1 cellular context compared by ENCODE assay signal in the genomic region with DNA sequence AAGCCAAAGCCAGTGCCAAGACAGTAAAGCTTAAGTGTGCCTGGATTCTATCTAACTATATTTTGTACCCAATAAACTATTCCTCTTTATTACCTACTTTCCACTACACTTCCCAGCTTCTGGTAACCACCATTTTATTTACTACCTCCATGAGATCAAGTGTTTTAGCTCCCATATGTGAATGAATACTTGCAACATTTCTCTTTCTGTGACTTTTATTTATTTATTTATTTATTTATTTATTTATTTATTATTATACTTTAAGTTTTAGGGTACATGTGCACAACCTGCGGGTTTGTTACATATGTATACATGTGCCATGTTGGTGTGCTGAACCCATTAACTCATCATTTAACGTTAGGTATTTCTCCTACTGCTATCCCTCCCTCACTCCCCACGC.
TF ChIP-seq lines count a peak whose summit lies in the region.

No MANE protein-coding gene starts in this region.

TF ChIP-seq in HEK293, 187 proteins besides CTCF, POLR2A, EP300 and RAD21 (continued from another document):
- TF ChIP-seq, protein P1, sequence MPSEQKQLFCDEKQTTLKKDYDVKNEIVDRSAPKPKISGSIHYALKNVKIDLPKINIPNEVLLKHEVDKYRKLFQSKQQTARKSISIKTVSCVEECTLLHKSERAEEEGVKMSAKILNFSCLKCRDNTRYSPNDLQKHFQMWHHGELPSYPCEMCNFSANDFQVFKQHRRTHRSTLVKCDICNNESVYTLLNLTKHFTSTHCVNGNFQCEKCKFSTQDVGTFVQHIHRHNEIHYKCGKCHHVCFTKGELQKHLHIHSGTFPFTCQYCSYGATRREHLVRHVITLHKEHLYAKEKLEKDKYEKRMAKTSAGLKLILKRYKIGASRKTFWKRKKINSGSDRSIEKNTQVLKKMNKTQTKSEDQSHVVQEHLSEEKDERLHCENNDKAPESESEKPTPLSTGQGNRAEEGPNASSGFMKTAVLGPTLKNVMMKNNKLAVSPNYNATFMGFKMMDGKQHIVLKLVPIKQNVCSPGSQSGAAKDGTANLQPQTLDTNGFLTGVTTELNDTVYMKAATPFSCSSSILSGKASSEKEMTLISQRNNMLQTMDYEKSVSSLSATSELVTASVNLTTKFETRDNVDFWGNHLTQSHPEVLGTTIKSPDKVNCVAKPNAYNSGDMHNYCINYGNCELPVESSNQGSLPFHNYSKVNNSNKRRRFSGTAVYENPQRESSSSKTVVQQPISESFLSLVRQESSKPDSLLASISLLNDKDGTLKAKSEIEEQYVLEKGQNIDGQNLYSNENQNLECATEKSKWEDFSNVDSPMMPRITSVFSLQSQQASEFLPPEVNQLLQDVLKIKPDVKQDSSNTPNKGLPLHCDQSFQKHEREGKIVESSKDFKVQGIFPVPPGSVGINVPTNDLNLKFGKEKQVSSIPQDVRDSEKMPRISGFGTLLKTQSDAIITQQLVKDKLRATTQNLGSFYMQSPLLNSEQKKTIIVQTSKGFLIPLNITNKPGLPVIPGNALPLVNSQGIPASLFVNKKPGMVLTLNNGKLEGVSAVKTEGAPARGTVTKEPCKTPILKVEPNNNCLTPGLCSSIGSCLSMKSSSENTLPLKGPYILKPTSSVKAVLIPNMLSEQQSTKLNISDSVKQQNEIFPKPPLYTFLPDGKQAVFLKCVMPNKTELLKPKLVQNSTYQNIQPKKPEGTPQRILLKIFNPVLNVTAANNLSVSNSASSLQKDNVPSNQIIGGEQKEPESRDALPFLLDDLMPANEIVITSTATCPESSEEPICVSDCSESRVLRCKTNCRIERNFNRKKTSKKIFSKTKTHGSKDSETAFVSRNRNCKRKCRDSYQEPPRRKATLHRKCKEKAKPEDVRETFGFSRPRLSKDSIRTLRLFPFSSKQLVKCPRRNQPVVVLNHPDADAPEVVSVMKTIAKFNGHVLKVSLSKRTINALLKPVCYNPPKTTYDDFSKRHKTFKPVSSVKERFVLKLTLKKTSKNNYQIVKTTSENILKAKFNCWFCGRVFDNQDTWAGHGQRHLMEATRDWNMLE (tag by site-specific recombination; conservative IDR thresholded peaks at IDR 0.05; ENCODE audit: low read depth): peak; percentile 67
- TF ChIP-seq ZFP41 (tag by site-specific recombination; IDR thresholded peaks at IDR 0.05; ENCODE audit: borderline replicate concordance) (no peak), BCL11B (tag by site-specific recombination; IDR thresholded peaks at IDR 0.05; ENCODE audit: low read depth) (no peak), ZNF302 (tag by site-specific recombination; IDR thresholded peaks at IDR 0.05; ENCODE audit: low read depth) (no peak), ZNF707 (tag by site-specific recombination; IDR thresholded peaks at IDR 0.05) (no peak), ZNF510 (tag by site-specific recombination; IDR thresholded peaks at IDR 0.05; ENCODE audit: insufficient replicate concordance) (peak; percentile 39), GLI4 (tag by site-specific recombination; IDR thresholded peaks at IDR 0.05) (no peak), ZNF350 (tag by site-specific recombination; IDR thresholded peaks at IDR 0.05) (no peak), ZNF555 (tag by site-specific recombination; conservative IDR thresholded peaks at IDR 0.05) (peak; percentile 63), ZNF560 (tag by site-specific recombination; IDR thresholded peaks at IDR 0.05; ENCODE audit: borderline replicate concordance) (peak; percentile 56; the same call in 1 of the 2 replicates), ZNF311 (tag by site-specific recombination; IDR thresholded peaks at IDR 0.05; ENCODE audit: borderline replicate concordance) (no peak), ZNF211 (tag by site-specific recombination; IDR thresholded peaks at IDR 0.05; ENCODE audit: low read depth) (no peak), ZNF394 (tag by site-specific recombination; IDR thresholded peaks at IDR 0.05; ENCODE audit: borderline replicate concordance) (peak; percentile 66; the same call in 1 of the 2 replicates), ZNF626 (tag by site-specific recombination; IDR thresholded peaks at IDR 0.05) (no peak), ZNF426 (tag by site-specific recombination; IDR thresholded peaks at IDR 0.05) (peak; percentile 60), ZNF776 (tag by site-specific recombination; IDR thresholded peaks at IDR 0.05; ENCODE audit: borderline replicate concordance) (no peak)
- TF ChIP-seq, protein P2, sequence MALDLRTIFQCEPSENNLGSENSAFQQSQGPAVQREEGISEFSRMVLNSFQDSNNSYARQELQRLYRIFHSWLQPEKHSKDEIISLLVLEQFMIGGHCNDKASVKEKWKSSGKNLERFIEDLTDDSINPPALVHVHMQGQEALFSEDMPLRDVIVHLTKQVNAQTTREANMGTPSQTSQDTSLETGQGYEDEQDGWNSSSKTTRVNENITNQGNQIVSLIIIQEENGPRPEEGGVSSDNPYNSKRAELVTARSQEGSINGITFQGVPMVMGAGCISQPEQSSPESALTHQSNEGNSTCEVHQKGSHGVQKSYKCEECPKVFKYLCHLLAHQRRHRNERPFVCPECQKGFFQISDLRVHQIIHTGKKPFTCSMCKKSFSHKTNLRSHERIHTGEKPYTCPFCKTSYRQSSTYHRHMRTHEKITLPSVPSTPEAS (tag by site-specific recombination; IDR thresholded peaks at IDR 0.05): no peak
- TF ChIP-seq, protein P3, sequence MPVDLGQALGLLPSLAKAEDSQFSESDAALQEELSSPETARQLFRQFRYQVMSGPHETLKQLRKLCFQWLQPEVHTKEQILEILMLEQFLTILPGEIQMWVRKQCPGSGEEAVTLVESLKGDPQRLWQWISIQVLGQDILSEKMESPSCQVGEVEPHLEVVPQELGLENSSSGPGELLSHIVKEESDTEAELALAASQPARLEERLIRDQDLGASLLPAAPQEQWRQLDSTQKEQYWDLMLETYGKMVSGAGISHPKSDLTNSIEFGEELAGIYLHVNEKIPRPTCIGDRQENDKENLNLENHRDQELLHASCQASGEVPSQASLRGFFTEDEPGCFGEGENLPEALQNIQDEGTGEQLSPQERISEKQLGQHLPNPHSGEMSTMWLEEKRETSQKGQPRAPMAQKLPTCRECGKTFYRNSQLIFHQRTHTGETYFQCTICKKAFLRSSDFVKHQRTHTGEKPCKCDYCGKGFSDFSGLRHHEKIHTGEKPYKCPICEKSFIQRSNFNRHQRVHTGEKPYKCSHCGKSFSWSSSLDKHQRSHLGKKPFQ (tag by site-specific recombination; IDR thresholded peaks at IDR 0.05): no peak
